ENCODE assay signal across 19 cellular contexts in genomic region chr2:160034396-160034795, GRCh38. TPM values are rescaled to one million over a fixed set of nuclear protein-coding genes. Genes with fewer than 3 reads are reported as not detected.
A peak's percentile ranks its signal among the peaks of the same experiment; 100 is the strongest.
DNase-seq lines count a peak whose midpoint lies in the region; ATAC-seq and TF ChIP-seq lines count a peak whose summit lies in the region.
"Had no signal": no experiment of that assay in that cellular context is flagged by ENCODE, and none has a peak within 500 bp of the region (broad histone marks: within the 10 kb centered on the region; RNA-seq: fewer than 3 reads in every experiment).

No MANE protein-coding gene starts in this region.

- TF ChIP-seq POLR2A in upper lobe of left lung (IDR thresholded peaks at IDR 0.05), result no peak

- no peak overlapping the region for H3K23ac ChIP-seq in mesenchymal stem cell (ENCODE audit: low read length in 2 of 2)

- H3K27me3 ChIP-seq in BLaER1 (no peaks in the 10 kb centered on the region), mesenchymal stem cell (ENCODE audit: control insufficient read depth in 1 of 2, insufficient read depth in 1 of 2, low read length in 2 of 2) (no peaks in the 10 kb centered on the region), subcutaneous abdominal adipose tissue (ENCODE audit: control insufficient read depth in 5 of 5, insufficient read depth in 4 of 5, low read length in 5 of 5) (no peaks in the 10 kb centered on the region), upper lobe of left lung (no peaks in the 10 kb centered on the region)
- H3K27me3 ChIP-seq: MG63, SJSA1 had no signal

- H2AK5ac ChIP-seq in mesenchymal stem cell (ENCODE audit: low read length, severe bottlenecking), result no peak overlapping the region

- no peak overlapping the region for H2BK5ac ChIP-seq in mesenchymal stem cell (ENCODE audit: low read depth, low read length, poor library complexity, severe bottlenecking)

- peaks cover 4% of the 10 kb centered on the region for H3K79me1 ChIP-seq in mesenchymal stem cell (replicated peaks; ENCODE audit: low read length, poor library complexity, severe bottlenecking)

- H2BK120ac ChIP-seq in mesenchymal stem cell (ENCODE audit: low read depth, low read length), result no peak overlapping the region

- no peak overlapping the region for H4K8ac ChIP-seq in mesenchymal stem cell (ENCODE audit: low read length)

- peak; percentile 6 for DNase-seq in astrocyte of the hippocampus (ENCODE audit: low read depth, low spot score)
- no peak for DNase-seq in mesenchymal stem cell
- DNase-seq in upper lobe of left lung, result no peak
- no peak for DNase-seq in cardiac septum (ENCODE audit: low spot score)
- DNase-seq in T1000 (lab: John Stamatoyannopoulos, UW), result no peak
- DNase-seq: DND-41, H7, MG63, NCI-H1092, NCI-H146, NCI-H2029 treated with DMSO at 0.1 percent for 48 hours, NCI-H2171, NCI-H526 had no signal

- no peak overlapping the region for H2BK15ac ChIP-seq in mesenchymal stem cell (ENCODE audit: low read depth, poor library complexity, severe bottlenecking)

- H3K4me1 ChIP-seq in BLaER1 (no peaks in the 10 kb centered on the region), mesenchymal stem cell (ENCODE audit: control insufficient read depth, insufficient read depth, low read depth, low read length) (peaks cover 4% of the 10 kb centered on the region), subcutaneous abdominal adipose tissue (ENCODE audit: control insufficient read depth in 5 of 5, insufficient read depth in 5 of 5, low read length in 5 of 5) (peaks cover 0 to 30% (median 13%) of the 10 kb centered on the region in 5 donors), upper lobe of left lung (no peaks in the 10 kb centered on the region)

- H3K27ac ChIP-seq in BLaER1, result no peak overlapping the region
- peak overlapping the region; percentile 13 for H3K27ac ChIP-seq in mesenchymal stem cell (ENCODE audit: low read length, poor library complexity, severe bottlenecking)
- peak overlapping the region; percentile 42 for H3K27ac ChIP-seq in subcutaneous abdominal adipose tissue (ENCODE audit: low read depth, low read length)
- no peak overlapping the region for H3K27ac ChIP-seq in upper lobe of left lung
- H3K27ac ChIP-seq: C4-2B, KMS-11, SJSA1 had no signal

- H3K4ac ChIP-seq in mesenchymal stem cell (ENCODE audit: low read depth in 1 of 2, low read length in 2 of 2), result no peak overlapping the region

- H3K4me2 ChIP-seq in BLaER1 (peak overlapping the region; percentile 9; the same call in 1 of the 2 replicates), mesenchymal stem cell (ENCODE audit: low read length, poor library complexity, severe bottlenecking) (no peak overlapping the region)
- H3K4me2 ChIP-seq: KMS-11 had no signal

- H3K36me3 ChIP-seq in BLaER1 (no peaks in the 10 kb centered on the region), mesenchymal stem cell (ENCODE audit: control insufficient read depth in 1 of 2, insufficient read depth in 2 of 2, low read depth in 1 of 2, low read length in 2 of 2) (peaks cover 17 to 62% of the 10 kb centered on the region in 2 experiments), subcutaneous abdominal adipose tissue (ENCODE audit: control insufficient read depth in 5 of 5, insufficient read depth in 5 of 5, low read length in 5 of 5) (peaks cover 0 to 10% (median 3%) of the 10 kb centered on the region in 5 donors), upper lobe of left lung (no peaks in the 10 kb centered on the region)
- H3K36me3 ChIP-seq: MG63, SJSA1 had no signal

- intact Hi-C loops in cardiac septum (cut with DNase I), result no loop called here

- H2AFZ ChIP-seq in mesenchymal stem cell (ENCODE audit: low read depth, low read length), result no peak overlapping the region

- no peak for TF ChIP-seq EP300 in upper lobe of left lung (IDR thresholded peaks at IDR 0.05)

- H3K9ac ChIP-seq in BLaER1 (no peak overlapping the region), mesenchymal stem cell (ENCODE audit: low read length) (no peak overlapping the region), subcutaneous abdominal adipose tissue (ENCODE audit: low read length in 5 of 5) (no peak overlapping the region)
- H3K9ac ChIP-seq: KMS-11 had no signal

- H3K9me3 ChIP-seq in BLaER1 (no peaks in the 10 kb centered on the region), mesenchymal stem cell (ENCODE audit: control insufficient read depth, low read length) (no peaks in the 10 kb centered on the region), subcutaneous abdominal adipose tissue (ENCODE audit: control insufficient read depth in 5 of 5, low read length in 5 of 5) (no peaks in the 10 kb centered on the region), upper lobe of left lung (no peaks in the 10 kb centered on the region)
- H3K9me3 ChIP-seq: MG63, SJSA1 had no signal

- TF ChIP-seq CTCF in upper lobe of left lung (IDR thresholded peaks at IDR 0.05), result no peak

- H4K20me1 ChIP-seq in BLaER1, result no peaks in the 10 kb centered on the region

- no peak overlapping the region for H4K91ac ChIP-seq in mesenchymal stem cell (ENCODE audit: low read length)

- H2BK12ac ChIP-seq in mesenchymal stem cell (ENCODE audit: low read length in 2 of 2), result peak overlapping the region in 1 of 2 experiments; percentile 33

- H3K4me3 ChIP-seq in BLaER1, result no peak overlapping the region
- H3K4me3 ChIP-seq in mesenchymal stem cell (ENCODE audit: insufficient read depth in 1 of 2, low read depth in 1 of 2, low read length in 2 of 2), result no peak overlapping the region
- H3K4me3 ChIP-seq in subcutaneous abdominal adipose tissue (ENCODE audit: low read depth in 1 of 5, low read length in 5 of 5), result no peak overlapping the region
- no peak overlapping the region for H3K4me3 ChIP-seq in upper lobe of left lung
- H3K4me3 ChIP-seq: MG63, SJSA1 had no signal

- ATAC-seq in upper lobe of left lung (ENCODE audit: low FRiP score in 2 of 2), result no peak

- no peak overlapping the region for H3K14ac ChIP-seq in mesenchymal stem cell (ENCODE audit: low read length in 2 of 2)

- no peak overlapping the region for H3K18ac ChIP-seq in mesenchymal stem cell (ENCODE audit: low read depth in 1 of 2, low read length in 2 of 2)

- WGBS in mesenchymal stem cell, result 93% methylated on average over 4 of the region's 6 CpGs
- WGBS in upper lobe of left lung, 2 donors, result 83 to 93% methylated on average over 6 of the region's 6 CpGs

RNA-seq across cellular contexts. Expression of gene PLA2R1, which starts 28.0 kb away (rescaled TPM):
- 6.5 TPM for polyA plus RNA-seq in mesenchymal stem cell (2013, experiment 1 of 2)
- polyA plus RNA-seq in mesenchymal stem cell (2013, experiment 2 of 2), result 6.1 TPM
- total RNA-seq in upper lobe of left lung (10 to 100 TPM in 2 of 6 donors, 1 to 10 TPM in 4; 3.0 to 11.0 (median 5.9) TPM), cardiac septum (3.0 TPM)
- total RNA-seq: G401 had no signal

Comparison
In these comparisons a context has a peak if more than half of its experiments do, and no peak if none do; other contexts are left out.
1. H3K27ac ChIP-seq: peak in mesenchymal stem cell (single experiment) and subcutaneous abdominal adipose tissue (single experiment); none in BLaER1 (single experiment) and upper lobe of left lung (0 of 4).